In genomic region chr1:45693811-45694210, GRCh38 we compare ENCODE assay signal across 5 cellular contexts. TPM values are rescaled to one million over a fixed set of nuclear protein-coding genes. Genes with fewer than 3 reads are reported as not detected.
DNase-seq lines count a peak whose midpoint lies in the region; ATAC-seq, FAIRE-seq and TF ChIP-seq lines count a peak whose summit lies in the region.
"Not testable (repeated sequence)": the region's sequence is repeated elsewhere in the genome, so short reads cannot be mapped to it uniquely, and the experiment has no call there.

No MANE protein-coding gene starts in this region.

- WGBS in mammary epithelial cell (ENCODE audit: low coverage, missing lambda C conversion rate): 83% methylated on average over 8 of the region's 8 CpGs
- 90% methylated on average over 8 of the region's 8 CpGs for WGBS in HepG2 (ENCODE audit: low lambda C conversion rate)
- 97% methylated on average over 8 of the region's 8 CpGs for WGBS in smooth muscle cell (ENCODE audit: low lambda C conversion rate)

- TF ChIP-seq EP300 in HepG2 (IDR thresholded peaks at IDR 0.05; ENCODE audit: low read depth in 2 of 2, low read length in 2 of 2); HepG2 (CRISPR knock-in tag; IDR thresholded peaks at IDR 0.05; ENCODE audit: borderline replicate concordance): not testable (repeated sequence)

- H3K4me1 ChIP-seq in mammary epithelial cell (ENCODE audit: insufficient read depth, low read length); smooth muscle cell (ENCODE audit: low read depth): not testable (repeated sequence)
- H3K4me1 ChIP-seq in HepG2 (ENCODE audit: insufficient read depth, low read length): peaks cover 17% of the 10 kb centered on the region

- H3K9me3 ChIP-seq in mammary epithelial cell (replicated peaks; ENCODE audit: insufficient read depth, low read length); HepG2 (ENCODE audit: low read length); smooth muscle cell (replicated peaks; ENCODE audit: low read depth): not testable (repeated sequence)

- not testable (repeated sequence) for FAIRE-seq in HepG2 (lab: Jason Lieb, UNC)

- intact Hi-C loops in activated CD8-positive, alpha-beta T cell treated with anti-CD3 and anti-CD28 coated beads for 36 hours (cut with micrococcal nuclease); mammary epithelial cell (cut with micrococcal nuclease); HepG2 (cut with micrococcal nuclease; ENCODE audit: unreplicated experiment): not testable (repeated sequence)

- in situ Hi-C loops in mammary epithelial cell (cut with MboI; ENCODE audit: low sequenced_read_pairs in 2 of 2): loop anchor here in 1 of 2 donors (25.0 kb wide), 1 partner anchor 493 kb away; the partner anchor contains the start of genes P3R3URF, POMGNT1 and TSPAN1
- in situ Hi-C loops in HepG2 (cut with HindIII; ENCODE audit: extremely low pct_ligation_motif_present, low pct_unique_long_range_greater_than_20kb): not testable (repeated sequence)

- H3K4me1 Mint-ChIP-seq in activated CD8-positive, alpha-beta T cell treated with anti-CD3 and anti-CD28 coated beads for 36 hours (ENCODE audit: low read depth): peaks cover 19% of the 10 kb centered on the region
- H3K4me1 Mint-ChIP-seq in activated naive CD8-positive, alpha-beta T cell (ENCODE audit: low read depth): peaks cover 20% of the 10 kb centered on the region

- peaks cover 34% of the 10 kb centered on the region for H3K79me2 ChIP-seq in mammary epithelial cell (ENCODE audit: insufficient read depth, low read length)
- peaks cover 17% of the 10 kb centered on the region for H3K79me2 ChIP-seq in HepG2 (ENCODE audit: insufficient read depth, low read length)
- peaks cover 21% of the 10 kb centered on the region for H3K79me2 ChIP-seq in smooth muscle cell (ENCODE audit: low read depth)

- peaks cover 26% of the 10 kb centered on the region for H3K36me3 ChIP-seq in mammary epithelial cell (ENCODE audit: insufficient read depth, low read length)
- peaks cover 0 to 23% of the 10 kb centered on the region in 2 experiments; a peak in 4 of 5 replicates for H3K36me3 ChIP-seq in HepG2 (replicated peaks in 1 of 2; ENCODE audit: control insufficient read depth in 1 of 2, insufficient read depth in 2 of 2, low read length in 2 of 2)
- not testable (repeated sequence) for H3K36me3 ChIP-seq in smooth muscle cell (ENCODE audit: low read depth)

- not testable (repeated sequence) for H3F3A ChIP-seq in smooth muscle cell (ENCODE audit: low read depth)

- TSS peak; percentile 22 for BruUV-seq in mammary epithelial cell (replicated peaks; lab: Mats Ljungman, UMichigan)
- not testable (repeated sequence) for BruUV-seq in HepG2 (replicated peaks; lab: Mats Ljungman, UMichigan)

- POLR2A ChIA-PET in activated CD8-positive, alpha-beta T cell treated with anti-CD3 and anti-CD28 coated beads for 36 hours (lab: Charles Lee); HepG2 (lab: Yijun Ruan, JAX): not testable (repeated sequence)

- not testable (repeated sequence) for H4K20me1 ChIP-seq in mammary epithelial cell (ENCODE audit: insufficient read depth, low read length); HepG2 (ENCODE audit: insufficient read depth, low read length); smooth muscle cell (ENCODE audit: low read depth)

- DNase-seq in activated CD8-positive, alpha-beta T cell treated with anti-CD3 and anti-CD28 coated beads for 36 hours; mammary epithelial cell; HepG2 (ENCODE audit: low spot score); smooth muscle cell (lab: John Stamatoyannopoulos, UW; ENCODE audit: unreplicated experiment): not testable (repeated sequence)

- peaks cover 34% of the 10 kb centered on the region for H3K36me3 Mint-ChIP-seq in activated CD8-positive, alpha-beta T cell treated with anti-CD3 and anti-CD28 coated beads for 36 hours (ENCODE audit: low read depth)
- H3K36me3 Mint-ChIP-seq in activated naive CD8-positive, alpha-beta T cell: not testable (repeated sequence)

- H3K27me3 Mint-ChIP-seq in activated CD8-positive, alpha-beta T cell treated with anti-CD3 and anti-CD28 coated beads for 36 hours; activated naive CD8-positive, alpha-beta T cell: not testable (repeated sequence)

- not testable (repeated sequence) for H3K4me2 ChIP-seq in mammary epithelial cell (ENCODE audit: insufficient read depth, low read depth, low read length); HepG2 (ENCODE audit: low read depth, low read length); smooth muscle cell

- dilution Hi-C loops in mammary epithelial cell (cut with HindIII; ENCODE audit: low sequenced_read_pairs): not testable (repeated sequence)

- CTCF ChIA-PET in activated CD8-positive, alpha-beta T cell treated with anti-CD3 and anti-CD28 coated beads for 36 hours (lab: Charles Lee); mammary epithelial cell (lab: Charles Lee; ENCODE audit: low non-redundant PET); HepG2 (lab: Yijun Ruan, JAX; ENCODE audit: low intra/inter-chr PET ratio, low total read pairs): not testable (repeated sequence)

- TF ChIP-seq POLR2A in HepG2 (IDR thresholded peaks at IDR 0.05; ENCODE audit: insufficient read depth in 1 of 2, low read depth in 2 of 2, low read length in 2 of 2): not testable (repeated sequence)

- H3K4me3 Mint-ChIP-seq in activated CD8-positive, alpha-beta T cell treated with anti-CD3 and anti-CD28 coated beads for 36 hours; activated naive CD8-positive, alpha-beta T cell: not testable (repeated sequence)

- H3K27me3 ChIP-seq in mammary epithelial cell (ENCODE audit: insufficient read depth, low read length); HepG2 (ENCODE audit: control insufficient read depth in 1 of 2, insufficient read depth in 2 of 2, low read length in 2 of 2); smooth muscle cell (ENCODE audit: low read depth): not testable (repeated sequence)

- not testable (repeated sequence) for TF ChIP-seq RAD21 in HepG2 (CRISPR knock-in tag; IDR thresholded peaks at IDR 0.05)

- not testable (repeated sequence) for ATAC-seq in activated CD8-positive, alpha-beta T cell treated with anti-CD3 and anti-CD28 coated beads for 36 hours; HepG2

- TF ChIP-seq CTCF in activated CD8-positive, alpha-beta T cell treated with anti-CD3 and anti-CD28 coated beads for 36 hours (IDR thresholded peaks at IDR 0.05); mammary epithelial cell (conservative IDR thresholded peaks at IDR 0.05 in 1 of 2, IDR thresholded peaks at IDR 0.05 in 1 of 2; ENCODE audit: extremely low read depth in 1 of 2, insufficient read depth in 1 of 2, low read depth in 1 of 2, low read length in 2 of 2); HepG2 (CRISPR knock-in tag; IDR thresholded peaks at IDR 0.05); smooth muscle cell (IDR thresholded peaks at IDR 0.05; ENCODE audit: borderline replicate concordance, insufficient read depth, poor library complexity, severe bottlenecking): not testable (repeated sequence)

- not testable (repeated sequence) for H3K27ac ChIP-seq in mammary epithelial cell (ENCODE audit: insufficient read depth, low read depth, low read length); HepG2 (ENCODE audit: extremely low read length, insufficient read depth, low read length)
- H3K27ac ChIP-seq in smooth muscle cell (ENCODE audit: low read depth): peak overlapping the region; percentile 27

- H2AFZ ChIP-seq in mammary epithelial cell (ENCODE audit: low read depth, low read length); HepG2 (ENCODE audit: low read length); smooth muscle cell (ENCODE audit: low read depth): not testable (repeated sequence)

- H3K27ac Mint-ChIP-seq in activated CD8-positive, alpha-beta T cell treated with anti-CD3 and anti-CD28 coated beads for 36 hours: peak overlapping the region; percentile 58
- peak overlapping the region; percentile 38 for H3K27ac Mint-ChIP-seq in activated naive CD8-positive, alpha-beta T cell

- not testable (repeated sequence) for H3K4me3 ChIP-seq in mammary epithelial cell (replicated peaks in 1 of 3; ENCODE audit: insufficient read depth in 1 of 3, low read depth in 2 of 3, low read length in 3 of 3); HepG2 (replicated peaks in 1 of 3; ENCODE audit: insufficient read depth in 1 of 3, low read depth in 2 of 3, low read length in 3 of 3); smooth muscle cell

- not testable (repeated sequence) for H3K9ac ChIP-seq in mammary epithelial cell (ENCODE audit: insufficient read depth, low read length); HepG2 (ENCODE audit: insufficient read depth, low read depth, low read length); smooth muscle cell (ENCODE audit: low read depth)

- not testable (repeated sequence) for H3K9me3 Mint-ChIP-seq in activated CD8-positive, alpha-beta T cell treated with anti-CD3 and anti-CD28 coated beads for 36 hours; activated naive CD8-positive, alpha-beta T cell (ENCODE audit: low read depth)

RNA-seq across cellular contexts. Expression of gene TMEM69, which starts 5.8 kb away (rescaled TPM):
- 10 to 100 TPM; 30.9 to 35.7 TPM for total RNA-seq in activated CD8-positive, alpha-beta T cell treated with anti-CD3 and anti-CD28 coated beads for 36 hours
- 10 to 100 TPM; 16.0 to 30.4 TPM for total RNA-seq in mammary epithelial cell
- 53.7 TPM for polyA plus RNA-seq in mammary epithelial cell
- polyA minus RNA-seq in mammary epithelial cell: 46.2 TPM
- 21.9 and 25.4 TPM in 2 replicates for total RNA-seq in HepG2 (2016; rRNA removed; fragmentation: Illumina TruSeq; extraction: Trizol)
- 11.4 TPM in 2 replicates for total RNA-seq in HepG2 (2016; cell fraction: cytosol; rRNA removed; fragmentation: Illumina TruSeq; extraction: Trizol; ENCODE audit: low read depth)
- 22.3 and 23.4 TPM in 2 replicates for total RNA-seq in HepG2 (2016; cell fraction: insoluble cytoplasmic fraction; rRNA removed; fragmentation: Illumina TruSeq; extraction: Trizol)
- 25.3 and 27.2 TPM in 2 replicates for total RNA-seq in HepG2 (2016; cell fraction: membrane; rRNA removed; fragmentation: Illumina TruSeq; extraction: Trizol)
- 15.9 TPM in 2 replicates for total RNA-seq in HepG2 (2016; cell fraction: nucleus; rRNA removed; fragmentation: Illumina TruSeq; extraction: Trizol)
- polyA plus RNA-seq in HepG2 (2011; rRNA removed): 112 and 135 TPM in 2 replicates
- 79.4 and 112 TPM in 2 replicates for polyA plus RNA-seq in HepG2 (2011; cell fraction: cytosol; rRNA removed)
- 24.0 and 32.3 TPM in 2 replicates for polyA plus RNA-seq in HepG2 (2011; cell fraction: nucleus; rRNA removed)
- 42.1 and 42.2 TPM in 2 replicates for polyA plus RNA-seq in HepG2 (2012)
- polyA plus RNA-seq in HepG2 (2016; cell fraction: cytosol; fragmentation: Illumina TruSeq; extraction: Trizol; ENCODE audit: low read depth): 14.7 and 16.7 TPM in 2 replicates
- polyA plus RNA-seq in HepG2 (2016; cell fraction: insoluble cytoplasmic fraction; fragmentation: Illumina TruSeq; extraction: Trizol; ENCODE audit: low read depth): 38.2 and 42.6 TPM in 2 replicates
- 28.0 and 33.0 TPM in 2 replicates for polyA plus RNA-seq in HepG2 (2016; cell fraction: membrane; fragmentation: Illumina TruSeq; extraction: Trizol; ENCODE audit: low read depth)
- 36.0 and 42.8 TPM in 2 replicates for polyA plus RNA-seq in HepG2 (2016; cell fraction: nucleus; fragmentation: Illumina TruSeq; extraction: Trizol; ENCODE audit: insufficient read depth, low read depth)
- polyA minus RNA-seq in HepG2 (2011; rRNA and poly(A)+ RNA removed; ENCODE audit: low replicate concordance): 78.0 and 80.4 TPM in 2 replicates
- polyA minus RNA-seq in HepG2 (2011; cell fraction: cytosol; rRNA and poly(A)+ RNA removed): 35.4 and 38.1 TPM in 2 replicates
- polyA minus RNA-seq in HepG2 (2011; cell fraction: nucleus; rRNA and poly(A)+ RNA removed): 26.5 and 35.8 TPM in 2 replicates
- 19.4 and 23.3 TPM in 2 replicates for total RNA-seq in smooth muscle cell
- polyA plus RNA-seq in smooth muscle cell: 16.7 and 26.8 TPM in 2 replicates

RNA-seq across cellular contexts. Expression of gene GPBP1L1, which starts 7.5 kb away (rescaled TPM):
- 100 to 1,000 TPM in 1 of 2 experiments, 10 to 100 TPM in 1; 95.7 to 105 TPM for total RNA-seq in activated CD8-positive, alpha-beta T cell treated with anti-CD3 and anti-CD28 coated beads for 36 hours
- total RNA-seq in mammary epithelial cell (100 to 1,000 TPM; 109 to 119 TPM), HepG2 (2016; rRNA removed; fragmentation: Illumina TruSeq; extraction: Trizol) (86.1 and 102 TPM in 2 replicates), smooth muscle cell (93.2 and 110 TPM in 2 replicates)
- polyA plus RNA-seq in mammary epithelial cell (51.1 TPM), HepG2 (2011; rRNA removed) (45.9 and 46.4 TPM in 2 replicates), smooth muscle cell (51.9 and 52.6 TPM in 2 replicates)
- 220 TPM for polyA minus RNA-seq in mammary epithelial cell
- total RNA-seq in HepG2 (2016; cell fraction: cytosol; rRNA removed; fragmentation: Illumina TruSeq; extraction: Trizol; ENCODE audit: low read depth): 25.6 and 26.4 TPM in 2 replicates
- total RNA-seq in HepG2 (2016; cell fraction: insoluble cytoplasmic fraction; rRNA removed; fragmentation: Illumina TruSeq; extraction: Trizol): 92.3 and 92.5 TPM in 2 replicates
- total RNA-seq in HepG2 (2016; cell fraction: membrane; rRNA removed; fragmentation: Illumina TruSeq; extraction: Trizol): 57.5 TPM in 2 replicates
- 88.6 and 95.6 TPM in 2 replicates for total RNA-seq in HepG2 (2016; cell fraction: nucleus; rRNA removed; fragmentation: Illumina TruSeq; extraction: Trizol)
- 31.6 and 50.0 TPM in 2 replicates for polyA plus RNA-seq in HepG2 (2011; cell fraction: cytosol; rRNA removed)
- polyA plus RNA-seq in HepG2 (2011; cell fraction: nucleus; rRNA removed): 47.9 and 59.6 TPM in 2 replicates
- polyA plus RNA-seq in HepG2 (2012): 66.6 and 70.2 TPM in 2 replicates
- 4.1 and 5.8 TPM in 2 replicates for polyA plus RNA-seq in HepG2 (2016; cell fraction: cytosol; fragmentation: Illumina TruSeq; extraction: Trizol; ENCODE audit: low read depth)
- 64.8 and 77.7 TPM in 2 replicates for polyA plus RNA-seq in HepG2 (2016; cell fraction: insoluble cytoplasmic fraction; fragmentation: Illumina TruSeq; extraction: Trizol; ENCODE audit: low read depth)
- polyA plus RNA-seq in HepG2 (2016; cell fraction: membrane; fragmentation: Illumina TruSeq; extraction: Trizol; ENCODE audit: low read depth): 19.7 and 22.4 TPM in 2 replicates
- polyA plus RNA-seq in HepG2 (2016; cell fraction: nucleus; fragmentation: Illumina TruSeq; extraction: Trizol; ENCODE audit: insufficient read depth, low read depth): 101 and 103 TPM in 2 replicates
- polyA minus RNA-seq in HepG2 (2011; rRNA and poly(A)+ RNA removed; ENCODE audit: low replicate concordance): 88.8 and 106 TPM in 2 replicates
- 54.0 and 54.9 TPM in 2 replicates for polyA minus RNA-seq in HepG2 (2011; cell fraction: cytosol; rRNA and poly(A)+ RNA removed)
- polyA minus RNA-seq in HepG2 (2011; cell fraction: nucleus; rRNA and poly(A)+ RNA removed): 163 and 195 TPM in 2 replicates

RNA-seq across cellular contexts. Expression of gene IPP, which starts 56.6 kb away (rescaled TPM):
- 10 to 100 TPM; 14.7 to 16.7 TPM for total RNA-seq in activated CD8-positive, alpha-beta T cell treated with anti-CD3 and anti-CD28 coated beads for 36 hours
- total RNA-seq in mammary epithelial cell: 10 to 100 TPM; 14.0 to 14.5 TPM
- polyA plus RNA-seq in mammary epithelial cell: 5.1 TPM
- polyA minus RNA-seq in mammary epithelial cell: 14.5 TPM
- 9.7 and 14.1 TPM in 2 replicates for total RNA-seq in HepG2 (2016; rRNA removed; fragmentation: Illumina TruSeq; extraction: Trizol)
- 1.4 and 1.9 TPM in 2 replicates for total RNA-seq in HepG2 (2016; cell fraction: cytosol; rRNA removed; fragmentation: Illumina TruSeq; extraction: Trizol; ENCODE audit: low read depth)
- total RNA-seq in HepG2 (2016; cell fraction: insoluble cytoplasmic fraction; rRNA removed; fragmentation: Illumina TruSeq; extraction: Trizol): 9.3 and 17.3 TPM in 2 replicates
- 4.3 and 4.5 TPM in 2 replicates for total RNA-seq in HepG2 (2016; cell fraction: membrane; rRNA removed; fragmentation: Illumina TruSeq; extraction: Trizol)
- 6.7 and 6.8 TPM in 2 replicates for total RNA-seq in HepG2 (2016; cell fraction: nucleus; rRNA removed; fragmentation: Illumina TruSeq; extraction: Trizol)
- 3.0 and 3.1 TPM in 2 replicates for polyA plus RNA-seq in HepG2 (2011; rRNA removed)
- polyA plus RNA-seq in HepG2 (2011; cell fraction: cytosol; rRNA removed): 1.2 and 2.3 TPM in 2 replicates
- polyA plus RNA-seq in HepG2 (2011; cell fraction: nucleus; rRNA removed): 0.90 and 1.3 TPM in 2 replicates
- 4.1 and 6.3 TPM in 2 replicates for polyA plus RNA-seq in HepG2 (2012)
- 0.96 and 1.1 TPM in 2 replicates for polyA plus RNA-seq in HepG2 (2016; cell fraction: cytosol; fragmentation: Illumina TruSeq; extraction: Trizol; ENCODE audit: low read depth)
- 9.0 and 10.4 TPM in 2 replicates for polyA plus RNA-seq in HepG2 (2016; cell fraction: insoluble cytoplasmic fraction; fragmentation: Illumina TruSeq; extraction: Trizol; ENCODE audit: low read depth)
- 2.3 and 3.1 TPM in 2 replicates for polyA plus RNA-seq in HepG2 (2016; cell fraction: membrane; fragmentation: Illumina TruSeq; extraction: Trizol; ENCODE audit: low read depth)
- polyA plus RNA-seq in HepG2 (2016; cell fraction: nucleus; fragmentation: Illumina TruSeq; extraction: Trizol; ENCODE audit: insufficient read depth, low read depth): 5.5 and 7.0 TPM in 2 replicates
- 2.5 and 3.2 TPM in 2 replicates for polyA minus RNA-seq in HepG2 (2011; rRNA and poly(A)+ RNA removed; ENCODE audit: low replicate concordance)
- polyA minus RNA-seq in HepG2 (2011; cell fraction: cytosol; rRNA and poly(A)+ RNA removed): 3.1 and 3.4 TPM in 2 replicates
- 4.5 and 5.3 TPM in 2 replicates for polyA minus RNA-seq in HepG2 (2011; cell fraction: nucleus; rRNA and poly(A)+ RNA removed)
- total RNA-seq in smooth muscle cell: 9.9 and 14.2 TPM in 2 replicates
- 12.9 and 14.8 TPM in 2 replicates for polyA plus RNA-seq in smooth muscle cell
